In genomic region chr20:51092238-51092822, GRCh38 we compare ENCODE assay signal across 14 cellular contexts.
A peak's percentile ranks its signal among the peaks of the same experiment; 100 is the strongest.
DNase-seq lines count a peak whose midpoint lies in the region; TF ChIP-seq lines count a peak whose summit lies in the region.
"Had no signal": no experiment of that assay in that cellular context is flagged by ENCODE, and none has a peak within 500 bp of the region (broad histone marks: within the 10 kb centered on the region; RNA-seq: fewer than 3 reads in every experiment).

No MANE protein-coding gene starts in this region.

- H3K9me2 ChIP-seq in OCI-LY7 (ENCODE audit: insufficient read depth, low read length), result no peaks in the 10 kb centered on the region

- intact Hi-C loops in OCI-LY7 (cut with micrococcal nuclease; ENCODE audit: unreplicated experiment), result no loop called here

- H3K4me3 ChIP-seq in OCI-LY7 (ENCODE audit: low read depth, low read length, poor library complexity, severe bottlenecking) (no peak overlapping the region), iPS-15b (ENCODE audit: low read depth, low read length) (peak overlapping the region; percentile 5), parathyroid adenoma (ENCODE audit: low read depth, low read length) (no peak overlapping the region)
- H3K4me3 ChIP-seq: lung had no signal

- H2AFZ ChIP-seq in OCI-LY7 (ENCODE audit: low read length) (peak overlapping the region; percentile 22; the same call in 1 of the 2 replicates), parathyroid adenoma (no peak overlapping the region)

- H3K36me3 ChIP-seq in ES-I3 (ENCODE audit: insufficient read depth, low read length), result no peaks in the 10 kb centered on the region
- no peaks in the 10 kb centered on the region for H3K36me3 ChIP-seq in OCI-LY7 (ENCODE audit: insufficient read depth, low read length)
- no peaks in the 10 kb centered on the region for H3K36me3 ChIP-seq in iPS-15b (ENCODE audit: control insufficient read depth, insufficient read depth, low read length)
- no peaks in the 10 kb centered on the region for H3K36me3 ChIP-seq in parathyroid adenoma (ENCODE audit: control insufficient read depth, insufficient read depth, low read length)

- H3K9ac ChIP-seq in ES-I3 (ENCODE audit: low read depth, low read length) (peak overlapping the region; percentile 41; the same call in 1 of the 2 replicates), iPS-15b (ENCODE audit: low read depth, low read length) (no peak overlapping the region), parathyroid adenoma (no peak overlapping the region)

- H3K79me2 ChIP-seq in OCI-LY7 (ENCODE audit: insufficient read depth, low read depth, low read length), result no peaks in the 10 kb centered on the region
- H3K79me2 ChIP-seq in parathyroid adenoma, result no peaks in the 10 kb centered on the region

- BruUV-seq in OCI-LY7 (replicated peaks; lab: Mats Ljungman, UMichigan), result no TSS peak

- DNase-seq in OCI-LY7 (ENCODE audit: low spot score) (no peak), DMS 273 treated with DMSO at 0.1 percent for 48 hours (lab: John Stamatoyannopoulos, UW) (no peak), HuH-7 (ENCODE audit: low spot score) (no peak), NCI-H1930 (lab: John Stamatoyannopoulos, UW) (no peak)
- DNase-seq in stimulated activated CD4-positive, alpha-beta T cell treated with anti-CD3 and anti-CD28 coated beads, Interleukin-2, amount 100 ng/mL, for 48 hours, result no peak
- DNase-seq: activated gamma-delta T cell; DMS79 treated with DMSO at 0.1 percent for 48 hours; effector CD8-positive, alpha-beta T cell; HCEC 1CT; NCI-H446 had no signal

- CTCF ChIA-PET in OCI-LY7 (lab: Charles Lee; ENCODE audit: unreplicated experiment), result no interaction called here

- TF ChIP-seq CTCF in OCI-LY7 (conservative IDR thresholded peaks at IDR 0.05; ENCODE audit: low read length) (no peak), parathyroid adenoma (IDR thresholded peaks at IDR 0.05) (no peak)

- H3K4me2 ChIP-seq in OCI-LY7 (ENCODE audit: low read length), result no peak overlapping the region
- peak overlapping the region; percentile 61 for H3K4me2 ChIP-seq in parathyroid adenoma (ENCODE audit: low read length)

- no peaks in the 10 kb centered on the region for H3K27me3 ChIP-seq in iPS-15b (ENCODE audit: control insufficient read depth, insufficient read depth, low read length)
- no peaks in the 10 kb centered on the region for H3K27me3 ChIP-seq in parathyroid adenoma (ENCODE audit: control insufficient read depth, insufficient read depth, low read length)

- H3K27ac ChIP-seq in OCI-LY7 (ENCODE audit: low read depth, low read length, poor library complexity, severe bottlenecking), result no peak overlapping the region
- H3K27ac ChIP-seq in parathyroid adenoma, result no peak overlapping the region

- H4K20me1 ChIP-seq in OCI-LY7 (ENCODE audit: insufficient read depth, low read length), result no peaks in the 10 kb centered on the region

- H3K4me1 ChIP-seq in ES-I3 (ENCODE audit: insufficient read depth, low read length), result peaks cover 9% of the 10 kb centered on the region; the same call in 1 of the 2 replicates
- H3K4me1 ChIP-seq in OCI-LY7 (ENCODE audit: insufficient read depth, low read length, poor library complexity, severe bottlenecking), result no peaks in the 10 kb centered on the region
- peaks cover 15% of the 10 kb centered on the region for H3K4me1 ChIP-seq in iPS-15b (ENCODE audit: control insufficient read depth, insufficient read depth, low read length)
- H3K4me1 ChIP-seq in parathyroid adenoma, result peaks cover 2% of the 10 kb centered on the region

- H3K9me3 ChIP-seq in ES-I3 (ENCODE audit: control insufficient read depth, insufficient read depth, low read length) (no peaks in the 10 kb centered on the region), OCI-LY7 (ENCODE audit: low read length) (no peaks in the 10 kb centered on the region), iPS-15b (ENCODE audit: control insufficient read depth, insufficient read depth, low read length) (no peaks in the 10 kb centered on the region), parathyroid adenoma (ENCODE audit: control insufficient read depth, low read length) (no peaks in the 10 kb centered on the region)

- POLR2A ChIA-PET in OCI-LY7 (lab: Charles Lee), result interaction anchor here (0.5 to 1.4 kb wide), 2 partner anchors 9 to 14 kb away, joined by 3 to 4 read pairs; no protein-coding TSS in a partner anchor
